Comparison of ENCODE assay signal across 8 cellular contexts in genomic region chr4:89837385-89837995, GRCh38. TPM values are rescaled to one million over a fixed set of nuclear protein-coding genes. Genes with fewer than 3 reads are reported as not detected.
DNase-seq lines count a peak whose midpoint lies in the region; ATAC-seq and TF ChIP-seq lines count a peak whose summit lies in the region.

No MANE protein-coding gene starts in this region.

- peaks cover 13% of the 10 kb centered on the region; the same call in 1 of the 2 replicates for H3K36me3 ChIP-seq in HAP-1 (replicated peaks)
- no peaks in the 10 kb centered on the region for H3K36me3 ChIP-seq in SJSA1

- peak overlapping the region; percentile 97 for H3K4me3 Mint-ChIP-seq in Calu3 (ENCODE audit: low read depth, unreplicated experiment)

- ATAC-seq in HG03095 (IDR thresholded peaks at IDR 0.05; ENCODE audit: unreplicated experiment): no peak

- no peak overlapping the region for H3K27ac ChIP-seq in SJSA1
- H3K27ac ChIP-seq in skin epidermis: peak overlapping the region in 7 of 21 experiments; percentile 8 to 73 (median 52)

- H3K4me1 Mint-ChIP-seq in Calu3 (ENCODE audit: low read depth, unreplicated experiment): peaks cover 6% of the 10 kb centered on the region

- H3K4me3 ChIP-seq in HAP-1: peak overlapping the region; percentile 55
- peak overlapping the region; percentile 49 for H3K4me3 ChIP-seq in SJSA1
- peak overlapping the region; percentile 43 to 67 (median 51) for H3K4me3 ChIP-seq in skin epidermis

- TF ChIP-seq CTCF in Calu3 (IDR thresholded peaks at IDR 0.05; ENCODE audit: unreplicated experiment): no peak

- H3K9me3 ChIP-seq in HAP-1 (no peaks in the 10 kb centered on the region), SJSA1 (replicated peaks) (no peaks in the 10 kb centered on the region)

- H3K27ac Mint-ChIP-seq in Calu3 (ENCODE audit: unreplicated experiment): peak overlapping the region; percentile 85

- no peaks in the 10 kb centered on the region for H3K9me3 Mint-ChIP-seq in Calu3 (ENCODE audit: low read depth, unreplicated experiment)

- peaks cover 29% of the 10 kb centered on the region for H3K36me3 Mint-ChIP-seq in Calu3 (ENCODE audit: insufficient read depth, unreplicated experiment)

- no TSS peak for BruUV-seq in Calu3 (replicated peaks; lab: Mats Ljungman, UMichigan)

- CTCF ChIA-PET in Calu3 (lab: Charles Lee): no interaction called here

- H3K4me1 ChIP-seq in HAP-1 (peaks cover 25% of the 10 kb centered on the region), SJSA1 (replicated peaks) (0 out of 2 replicates have a peak, but pooled peaks cover 4% of the 10 kb centered on the region)

- H3K27me3 Mint-ChIP-seq in Calu3 (ENCODE audit: unreplicated experiment): no peaks in the 10 kb centered on the region

- in situ Hi-C loops in HAP-1 (cut with MboI; ENCODE audit: low sequenced_read_pairs): no loop called here

- H3K27me3 ChIP-seq in HAP-1 (ENCODE audit: low read depth) (no peaks in the 10 kb centered on the region), SJSA1 (replicated peaks) (peaks cover 32% of the 10 kb centered on the region)

- peak; percentile 25 for DNase-seq in Calu3
- peak; percentile 56 to 77 for DNase-seq in HAP-1 (ENCODE audit: low spot score in 2 of 2)
- peak in 1 of 2 experiments; percentile 47 for DNase-seq in SJSA1 (ENCODE audit: low read depth in 1 of 2, low spot score in 2 of 2)
- peak; percentile 69 for DNase-seq in cerebellum (ENCODE audit: low spot score)
- DNase-seq in iris pigment epithelial cell (ENCODE audit: low read depth): peak; percentile 35
- DNase-seq in GM19238 (ENCODE audit: insufficient read length, low spot score): no peak

- intact Hi-C loops in Calu3 (cut with micrococcal nuclease; ENCODE audit: unreplicated experiment): loop anchor here (5.0 kb wide), 1 partner anchor 35 kb away; no protein-coding TSS in a partner anchor

RNA-seq across cellular contexts. Expression of gene SNCA, which starts 0.5 kb away (rescaled TPM):
- total RNA-seq in Calu3 (2022) (27.6 and 36.8 TPM in 2 replicates), cerebellum (52.7 TPM)
- 14.3 and 19.3 TPM in 2 replicates for total RNA-seq in SJSA1 (2014; rRNA removed; shearing (Covaris generic))

RNA-seq across cellular contexts. Expression of gene MMRN1, which starts 57.2 kb away (rescaled TPM):
- not detected in 2 replicates for total RNA-seq in Calu3 (2022)
- not detected in 2 replicates for total RNA-seq in SJSA1 (2014; rRNA removed; shearing (Covaris generic))
- total RNA-seq in cerebellum: 6.2 TPM
